8 cellular contexts compared by ENCODE assay signal in genomic region chr12:110100315-110100970, GRCh38. TPM values are rescaled to one million over a fixed set of nuclear protein-coding genes. Genes with fewer than 3 reads are reported as not detected.
A peak's percentile ranks its signal among the peaks of the same experiment; 100 is the strongest.
DNase-seq lines count a peak whose midpoint lies in the region; ATAC-seq and TF ChIP-seq lines count a peak whose summit lies in the region.

No MANE protein-coding gene starts in this region.

- 53 to 54% methylated on average over 8 of the region's 8 CpGs for WGBS in heart right ventricle, 2 donors

- no peaks in the 10 kb centered on the region for H3K27me3 Mint-ChIP-seq in activated naive CD8-positive, alpha-beta T cell treated with anti-CD3 and anti-CD28 coated beads, Interleukin-2, amount 50 U/mL, for 24 hours

- H3K9me3 ChIP-seq in heart right ventricle: no peaks in the 10 kb centered on the region

- ATAC-seq in activated naive CD8-positive, alpha-beta T cell treated with anti-CD3 and anti-CD28 coated beads, Interleukin-2, amount 50 U/mL, for 24 hours: peak; percentile 67
- ATAC-seq in heart right ventricle: peak; percentile 60 to 82 (median 72)

- no peak overlapping the region for H3K9ac ChIP-seq in rectal smooth muscle tissue (ENCODE audit: low read length)

- H3K9me3 Mint-ChIP-seq in activated naive CD8-positive, alpha-beta T cell treated with anti-CD3 and anti-CD28 coated beads, Interleukin-2, amount 50 U/mL, for 24 hours: no peaks in the 10 kb centered on the region

- DNase-seq in HFF-Myc (ENCODE audit: extremely low read depth, low read depth) (no peak), NAMALWA (ENCODE audit: low spot score) (peak; percentile 95), SKM-1 (lab: John Stamatoyannopoulos, UW; ENCODE audit: unreplicated experiment) (peak; percentile 57), heart right ventricle (peak; percentile 34 to 70), NCI-H226 (no peak)
- DNase-seq in activated naive CD8-positive, alpha-beta T cell treated with anti-CD3 and anti-CD28 coated beads, Interleukin-2, amount 50 U/mL, for 24 hours: peak; percentile 61

- H3K27ac ChIP-seq in heart right ventricle (peak overlapping the region in 2 of 10 donors; percentile 18 to 39), rectal smooth muscle tissue (ENCODE audit: low read depth, low read length) (no peak overlapping the region)

- no peaks in the 10 kb centered on the region for H3K36me3 Mint-ChIP-seq in activated naive CD8-positive, alpha-beta T cell treated with anti-CD3 and anti-CD28 coated beads, Interleukin-2, amount 50 U/mL, for 24 hours (ENCODE audit: low read depth)

- peaks cover 14% of the 10 kb centered on the region for H3K4me1 Mint-ChIP-seq in activated naive CD8-positive, alpha-beta T cell treated with anti-CD3 and anti-CD28 coated beads, Interleukin-2, amount 50 U/mL, for 24 hours

- intact Hi-C loops in heart right ventricle (cut with DNase I): loop anchor here in 8 of 10 donors (1.0 to 10.0 kb wide), 11 partner anchors 82 to 784 kb away; partner anchors contain the start of gene ATP2A2 (in 3 of the 8)

- peak; percentile 77 for TF ChIP-seq CTCF in GM12875 (IDR thresholded peaks at IDR 0.05; ENCODE audit: borderline replicate concordance, insufficient read depth, low read depth, low read length)
- TF ChIP-seq CTCF in HFF-Myc (IDR thresholded peaks at IDR 0.05; ENCODE audit: low read depth, low read length, missing control alignments): peak; percentile 93
- peak; percentile 84 to 95 (median 90) for TF ChIP-seq CTCF in heart right ventricle (IDR thresholded peaks at IDR 0.05)

- H3K4me3 Mint-ChIP-seq in activated naive CD8-positive, alpha-beta T cell treated with anti-CD3 and anti-CD28 coated beads, Interleukin-2, amount 50 U/mL, for 24 hours: peak overlapping the region; percentile 5

- H3K4me3 ChIP-seq in GM12875 (ENCODE audit: low read depth, low read length) (no peak overlapping the region), HFF-Myc (replicated peaks; ENCODE audit: low read depth, low read length) (no peak overlapping the region), heart right ventricle (no peak overlapping the region), rectal smooth muscle tissue (ENCODE audit: low read length) (peak overlapping the region; percentile 5)

- H3K27ac Mint-ChIP-seq in activated naive CD8-positive, alpha-beta T cell treated with anti-CD3 and anti-CD28 coated beads, Interleukin-2, amount 50 U/mL, for 24 hours: peak overlapping the region; percentile 1

- peaks cover 0 to 17% (median 6%) of the 10 kb centered on the region in 9 donors for H3K4me1 ChIP-seq in heart right ventricle
- peaks cover 5% of the 10 kb centered on the region for H3K4me1 ChIP-seq in rectal smooth muscle tissue (ENCODE audit: control insufficient read depth, insufficient read depth, low read length)

- H3K36me3 ChIP-seq in heart right ventricle (no peaks in the 10 kb centered on the region), rectal smooth muscle tissue (ENCODE audit: control insufficient read depth, insufficient read depth, low read length) (no peaks in the 10 kb centered on the region)

- no peaks in the 10 kb centered on the region for H3K27me3 ChIP-seq in heart right ventricle
- no peaks in the 10 kb centered on the region for H3K27me3 ChIP-seq in rectal smooth muscle tissue (ENCODE audit: control insufficient read depth, insufficient read depth, low read length)

RNA-seq across cellular contexts. Expression of gene IFT81, which starts 23.7 kb away (rescaled TPM):
- total RNA-seq in heart right ventricle: 10 to 100 TPM in 2 of 10 donors, 1 to 10 TPM in 8; 7.5 to 11.7 (median 8.5) TPM
- polyA plus RNA-seq in heart right ventricle: 1 to 10 TPM; 5.1 TPM

RNA-seq across cellular contexts. Expression of gene C12orf76, which starts 52.1 kb away (rescaled TPM):
- total RNA-seq in heart right ventricle: 1 to 10 TPM; 3.7 to 8.3 (median 5.3) TPM
- polyA plus RNA-seq in heart right ventricle: 1 to 10 TPM; 5.9 to 7.8 TPM

Comparison
In these comparisons a context has a peak if more than half of its experiments do, and no peak if none do; other contexts are left out.
1. DNase-seq: peak in NAMALWA (single experiment), SKM-1 (single experiment), activated naive CD8-positive, alpha-beta T cell treated with anti-CD3 and anti-CD28 coated beads, Interleukin-2, amount 50 U/mL, for 24 hours (single experiment) and heart right ventricle (2 of 2); none in HFF-Myc (single experiment) and NCI-H226 (single experiment).
2. Peak in every context shown above with its lines, with median percentiles within 50 percentile points of each other: CTCF ChIP-seq.